ENCODE assay signal across 8 cellular contexts in the genomic region with DNA sequence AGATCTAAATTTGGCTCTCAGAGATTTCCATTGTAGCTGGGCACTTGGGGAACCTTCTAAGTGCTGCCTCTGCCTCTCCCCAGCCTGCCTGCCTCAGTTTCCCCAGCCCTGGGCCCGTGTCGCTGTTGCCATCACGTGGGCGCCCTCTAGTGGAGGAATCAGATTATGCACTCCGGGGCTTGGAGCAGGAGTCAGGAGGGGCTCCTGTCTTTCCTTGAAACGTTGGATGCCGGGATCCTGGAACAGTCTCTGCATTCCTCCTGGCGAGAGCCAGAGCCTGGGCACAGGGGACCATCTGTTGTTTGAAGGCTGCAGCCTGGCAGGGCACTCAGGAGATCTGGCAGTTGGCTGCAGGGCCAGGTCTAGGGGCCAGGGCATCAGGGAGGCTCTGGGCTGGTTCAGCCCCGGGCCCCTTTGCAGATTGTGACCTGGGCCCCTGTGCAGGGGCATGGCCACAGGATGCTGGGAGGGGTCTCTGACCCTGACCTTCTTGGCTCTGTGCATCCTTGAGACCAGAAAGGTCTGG.
DNase-seq lines count a peak whose midpoint lies in the region; ATAC-seq and TF ChIP-seq lines count a peak whose summit lies in the region.

No MANE protein-coding gene starts in this region.

- DNase-seq in DMS53 (lab: John Stamatoyannopoulos, UW) (peak; percentile 65), DMS53 treated with DMSO at 0.1 percent for 48 hours (lab: John Stamatoyannopoulos, UW; ENCODE audit: unreplicated experiment) (no peak), NCI-H345 treated with DMSO at 0.1 percent for 48 hours (lab: John Stamatoyannopoulos, UW; ENCODE audit: unreplicated experiment) (peak; percentile 12), activated T-cell treated with anti-CD3 and anti-CD28 coated beads for 4 hours (peak; percentile 53), fibroblast of gingiva (ENCODE audit: low read depth) (peak; percentile 19), neural progenitor cell (ENCODE audit: low spot score) (peak; percentile 72), thoracic aorta (ENCODE audit: low spot score) (peak; percentile 55), NCI-H2081 treated with DMSO at 0.1 percent for 48 hours (lab: John Stamatoyannopoulos, UW) (no peak)

- no peak for ATAC-seq in thoracic aorta (ENCODE audit: insufficient number of reproducible peaks, low FRiP score, low read depth)

- H3K27ac ChIP-seq in neural progenitor cell (no peak overlapping the region), thoracic aorta (peak overlapping the region; percentile 77)

- peaks cover 12% of the 10 kb centered on the region for H4K20me1 ChIP-seq in neural progenitor cell (ENCODE audit: low read depth)

- H3F3A ChIP-seq in neural progenitor cell (ENCODE audit: low read depth): no peaks in the 10 kb centered on the region

- H3K4me2 ChIP-seq in neural progenitor cell: no peak overlapping the region

- H3K4me1 ChIP-seq in neural progenitor cell (no peaks in the 10 kb centered on the region), thoracic aorta (ENCODE audit: control insufficient read depth in 1 of 2, low read depth in 2 of 2) (peaks cover 41 to 50% of the 10 kb centered on the region in 2 donors)

- H3K9ac ChIP-seq in neural progenitor cell: no peak overlapping the region

- no peaks in the 10 kb centered on the region for H3K79me2 ChIP-seq in neural progenitor cell (ENCODE audit: low read depth)

- H3K27ac Mint-ChIP-seq in neural progenitor cell: no peak overlapping the region

- H3K27me3 ChIP-seq in neural progenitor cell (no peaks in the 10 kb centered on the region), thoracic aorta (replicated peaks; ENCODE audit: insufficient read depth) (no peaks in the 10 kb centered on the region)

- no peaks in the 10 kb centered on the region for H3K36me3 ChIP-seq in neural progenitor cell
- H3K36me3 ChIP-seq in thoracic aorta: peaks cover 15% of the 10 kb centered on the region

- peak; percentile 99 for TF ChIP-seq CTCF in neural progenitor cell (IDR thresholded peaks at IDR 0.05)
- TF ChIP-seq CTCF in thoracic aorta (IDR thresholded peaks at IDR 0.05): peak; percentile 95

- no peaks in the 10 kb centered on the region for H3K9me3 ChIP-seq in neural progenitor cell (ENCODE audit: low read depth)
- H3K9me3 ChIP-seq in thoracic aorta: no peaks in the 10 kb centered on the region

- peaks cover 21% of the 10 kb centered on the region for H3K4me1 Mint-ChIP-seq in neural progenitor cell

- H2AFZ ChIP-seq in neural progenitor cell (replicated peaks): no peak overlapping the region

- H3K4me3 ChIP-seq in neural progenitor cell: no peak overlapping the region
- H3K4me3 ChIP-seq in thoracic aorta: no peak overlapping the region

- H3K9me3 Mint-ChIP-seq in neural progenitor cell: no peaks in the 10 kb centered on the region

- H3K4me3 Mint-ChIP-seq in neural progenitor cell: no peak overlapping the region

- H3K36me3 Mint-ChIP-seq in neural progenitor cell: no peaks in the 10 kb centered on the region

- H3K27me3 Mint-ChIP-seq in neural progenitor cell (ENCODE audit: insufficient read depth, low read depth): no peaks in the 10 kb centered on the region

Comparison
In these comparisons a context has a peak if more than half of its experiments do, and no peak if none do; other contexts are left out.
1. DNase-seq: peak in DMS53 (single experiment), NCI-H345 treated with DMSO at 0.1 percent for 48 hours (single experiment), activated T-cell treated with anti-CD3 and anti-CD28 coated beads for 4 hours (single experiment), fibroblast of gingiva (single experiment), neural progenitor cell (single experiment) and thoracic aorta (single experiment); none in DMS53 treated with DMSO at 0.1 percent for 48 hours (single experiment) and NCI-H2081 treated with DMSO at 0.1 percent for 48 hours (single experiment).